Comparison of ENCODE assay signal across 21 cellular contexts in the genomic region with DNA sequence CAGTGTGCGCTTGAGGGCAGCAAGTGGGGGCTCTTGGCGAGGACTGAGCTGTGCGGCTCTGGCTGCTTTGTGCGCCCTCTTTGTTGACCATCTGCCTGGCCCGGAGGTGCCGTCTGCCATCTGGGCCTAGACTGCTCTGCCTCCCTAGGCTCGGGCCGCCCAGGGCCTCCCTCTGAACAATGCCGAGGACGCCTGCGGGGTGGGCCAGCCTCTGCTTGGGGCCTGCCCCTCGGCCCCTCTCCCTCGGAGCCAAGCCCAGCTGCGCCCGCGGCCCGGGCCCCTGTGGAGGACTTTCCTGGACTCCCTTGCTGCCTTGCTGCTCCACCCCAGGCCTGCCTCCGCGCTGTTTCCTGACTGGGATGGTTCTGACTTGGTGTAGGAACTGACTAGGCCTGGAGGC.
"Had no signal": no experiment of that assay in that cellular context is flagged by ENCODE, and none has a peak within 500 bp of the region (broad histone marks: within the 10 kb centered on the region; RNA-seq: fewer than 3 reads in every experiment).

No MANE protein-coding gene starts in this region.

- H3K27ac ChIP-seq: brain microvascular endothelial cell, colonic mucosa, heart left ventricle had no signal

- H3K36me3 Mint-ChIP-seq: naive B cell; stimulated activated effector memory CD8-positive, alpha-beta T cell treated with anti-CD3 and anti-CD28 coated beads, Interleukin-12 subunit alpha, Interleukin-12 subunit beta, amount 100 ng/mL, for 72 hours had no signal

- DNase-seq: activated CD4-positive, alpha-beta T cell treated with anti-CD3 and anti-CD28 coated beads, Interleukin-2, amount 10 ng/mL, durations not matched to agents 24 days and 14 days; activated CD8-positive, alpha-beta memory T cell treated with anti-CD3 and anti-CD28 coated beads, Interleukin-2, amount 50 U/mL, for 4 hours; activated naive CD4-positive, alpha-beta T cell treated with anti-CD3 and anti-CD28 coated beads, Interleukin-2, amount 50 U/mL, for 16 hours; activated T-cell treated with anti-CD3 and anti-CD28 coated beads, Interleukin-2, amount 50 U/mL, for 4 hours; aorta; brain microvascular endothelial cell; central memory CD4-positive, alpha-beta T cell; colonic mucosa; erythroblast; foreskin melanocyte; kidney glomerular epithelial cell; mesenchymal stem cell; mucosa of descending colon; naive B cell; nucleus accumbens; stimulated activated CD4-positive, alpha-beta T cell treated with anti-CD3 and anti-CD28 coated beads, Interleukin-4, amount 100 ng/mL, for 24 hours; T1000 had no signal

- H3K4me1 Mint-ChIP-seq: naive B cell had no signal

- H3K36me3 ChIP-seq: brain microvascular endothelial cell, colonic mucosa, heart left ventricle had no signal

- H3K4me3 ChIP-seq: colonic mucosa, heart left ventricle, mucosa of descending colon, smooth muscle cell had no signal

- H3K4me2 ChIP-seq: smooth muscle cell had no signal

- H3K27ac Mint-ChIP-seq: activated CD4-positive, alpha-beta T cell treated with anti-CD3 and anti-CD28 coated beads, Interleukin-2, amount 10 ng/mL, durations not matched to agents 24 days and 14 days; naive B cell; stimulated activated effector memory CD8-positive, alpha-beta T cell treated with anti-CD3 and anti-CD28 coated beads, Interleukin-12 subunit alpha, Interleukin-12 subunit beta, amount 100 ng/mL, for 72 hours had no signal

- ATAC-seq: heart left ventricle, mucosa of descending colon, sciatic nerve had no signal

- H3K4me1 ChIP-seq: colonic mucosa, heart left ventricle had no signal

- H3K9me3 Mint-ChIP-seq: activated CD4-positive, alpha-beta T cell treated with anti-CD3 and anti-CD28 coated beads, Interleukin-2, amount 10 ng/mL, durations not matched to agents 24 days and 14 days; activated T-cell treated with anti-CD3 and anti-CD28 coated beads, Interleukin-2, amount 50 U/mL, for 4 hours; stimulated activated effector memory CD8-positive, alpha-beta T cell treated with anti-CD3 and anti-CD28 coated beads, Interleukin-12 subunit alpha, Interleukin-12 subunit beta, amount 100 ng/mL, for 72 hours had no signal

- H3K4me3 Mint-ChIP-seq: activated CD4-positive, alpha-beta T cell treated with anti-CD3 and anti-CD28 coated beads, Interleukin-2, amount 10 ng/mL, durations not matched to agents 24 days and 14 days; activated T-cell treated with anti-CD3 and anti-CD28 coated beads, Interleukin-2, amount 50 U/mL, for 4 hours; naive B cell; stimulated activated effector memory CD8-positive, alpha-beta T cell treated with anti-CD3 and anti-CD28 coated beads, Interleukin-12 subunit alpha, Interleukin-12 subunit beta, amount 100 ng/mL, for 72 hours had no signal

- H3K9me3 ChIP-seq: colonic mucosa, heart left ventricle, mucosa of descending colon had no signal

- H3K27me3 ChIP-seq: brain microvascular endothelial cell, colonic mucosa, heart left ventricle had no signal
